In the genomic region with DNA sequence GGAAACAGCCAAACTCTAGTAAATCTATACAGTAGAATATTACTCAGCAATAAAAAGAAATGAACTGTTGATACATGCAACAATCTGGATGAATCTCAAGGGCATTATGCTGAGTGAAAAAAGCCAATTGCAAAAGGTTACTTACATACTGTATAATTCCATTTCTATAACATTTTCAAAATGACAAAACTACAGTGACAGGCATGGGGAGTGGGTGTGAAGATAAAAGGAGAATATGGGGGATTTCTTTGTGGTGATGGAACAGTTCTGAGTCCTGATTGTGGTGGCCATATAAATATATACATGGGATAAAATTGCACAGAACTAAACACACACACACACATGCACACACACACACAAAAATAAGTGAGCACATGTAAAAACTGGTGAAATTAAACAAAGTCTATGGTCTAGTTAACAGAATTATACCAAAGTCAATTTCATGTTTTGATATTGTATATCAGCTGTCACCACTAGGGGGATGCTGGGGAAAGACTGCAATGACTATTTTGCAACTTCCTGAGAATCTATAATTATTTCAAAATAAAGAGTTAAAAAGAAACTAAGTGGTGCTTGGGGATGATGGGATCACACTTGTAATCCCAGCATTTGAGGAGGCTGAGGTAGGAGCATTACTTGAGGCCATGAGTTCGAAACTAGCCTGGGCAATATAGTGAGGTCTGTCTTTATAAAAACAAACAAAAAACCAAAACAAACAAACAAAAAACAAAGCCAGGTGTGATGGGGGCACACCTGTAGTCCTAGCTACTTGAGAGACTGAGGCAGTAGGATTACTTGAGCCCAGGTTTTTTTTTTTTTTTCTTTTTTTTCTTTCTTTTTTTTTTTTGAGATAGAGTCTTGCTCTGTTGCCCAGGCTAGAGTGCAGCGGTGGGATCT, we compare ENCODE assay signal across 8 cellular contexts.
DNase-seq lines count a peak whose midpoint lies in the region; ATAC-seq, FAIRE-seq and TF ChIP-seq lines count a peak whose summit lies in the region.

No MANE protein-coding gene starts in this region.

- no TSS peak for BruUV-seq in PC-3 (replicated peaks; lab: Mats Ljungman, UMichigan)

- H3K4me2 ChIP-seq in PC-3 (ENCODE audit: low read length), result no peak overlapping the region

- no peaks in the 10 kb centered on the region for H3K79me2 ChIP-seq in PC-3 (ENCODE audit: low read length)

- H3K36me3 ChIP-seq in PC-3 (ENCODE audit: low read depth, low read length), result no peaks in the 10 kb centered on the region
- H3K36me3 ChIP-seq in upper lobe of left lung, result no peaks in the 10 kb centered on the region

- H3F3A ChIP-seq in PC-3 (ENCODE audit: low read length, unreplicated experiment), result no peaks in the 10 kb centered on the region

- POLR2A ChIA-PET in PC-3 (lab: Charles Lee; ENCODE audit: unreplicated experiment), result interaction anchor here (0.6 to 0.7 kb wide), 2 partner anchors 64 to 728 kb away, joined by 3 to 24 read pairs; no protein-coding TSS in a partner anchor

- CTCF ChIA-PET in PC-3 (lab: Charles Lee), result interaction anchor here (0.7 kb wide), 2 partner anchors 31 to 34 kb away, joined by 7 to 12 read pairs; no protein-coding TSS in a partner anchor

- H3K4me3 ChIP-seq in PC-3 (ENCODE audit: low read length) (no peak overlapping the region), fibroblast of villous mesenchyme (ENCODE audit: low read depth, low read length) (no peak overlapping the region), upper lobe of left lung (no peak overlapping the region)

- intact Hi-C loops in PC-3 (cut with micrococcal nuclease), result loop anchor here (5.0 kb wide), 1 partner anchor 47 kb away; no protein-coding TSS in a partner anchor

- WGBS in upper lobe of left lung, 2 donors, result 88 to 93% methylated on average over 2 of the region's 2 CpGs

- no peak for TF ChIP-seq POLR2A in upper lobe of left lung (IDR thresholded peaks at IDR 0.05)
- no peak for TF ChIP-seq POLR2A in GM12891 (IDR thresholded peaks at IDR 0.05; ENCODE audit: low read depth, low read length)

- H3K9ac ChIP-seq in PC-3 (ENCODE audit: low read length), result no peak overlapping the region

- peaks cover 13% of the 10 kb centered on the region; the same call in 1 of the 2 replicates for H3K9me3 ChIP-seq in PC-3 (ENCODE audit: low read length)
- H3K9me3 ChIP-seq in upper lobe of left lung, result peaks cover 0 to 7% (median 0%) of the 10 kb centered on the region in 4 donors

- TF ChIP-seq EP300 in upper lobe of left lung (IDR thresholded peaks at IDR 0.05), result no peak

- no peaks in the 10 kb centered on the region for H4K20me1 ChIP-seq in PC-3 (ENCODE audit: low read length)

- H3K4me1 ChIP-seq in PC-3 (ENCODE audit: insufficient read depth, low read length) (no peaks in the 10 kb centered on the region), upper lobe of left lung (no peaks in the 10 kb centered on the region)

- no peaks in the 10 kb centered on the region for H3K9me2 ChIP-seq in PC-3 (replicated peaks; ENCODE audit: low read length)

- ATAC-seq in PC-3, result peak; percentile 46; the same call in 1 of the 2 replicates
- ATAC-seq in upper lobe of left lung (ENCODE audit: low FRiP score in 2 of 2), result peak in 1 of 2 donors; percentile 50
- ATAC-seq in HG03196 (IDR thresholded peaks at IDR 0.05; ENCODE audit: unreplicated experiment), result no peak

- no peak overlapping the region for H2AFZ ChIP-seq in PC-3 (ENCODE audit: low read length)

- in situ Hi-C loops in GM13977 (cut with MboI; ENCODE audit: low pct_unique_long_range_greater_than_20kb, low sequenced_read_pairs, unreplicated experiment), result no loop called here

- TF ChIP-seq CTCF in GM13977 (IDR thresholded peaks at IDR 0.05; ENCODE audit: extremely low read depth, insufficient read depth, missing control alignments) (peak; percentile 50), PC-3 (conservative IDR thresholded peaks at IDR 0.05; ENCODE audit: low read depth, low read length) (peak; percentile 89), fibroblast of villous mesenchyme (IDR thresholded peaks at IDR 0.05; ENCODE audit: insufficient read depth, low read depth, low read length) (peak; percentile 78), upper lobe of left lung (IDR thresholded peaks at IDR 0.05) (peak; percentile 25 to 52 (median 44))

- FAIRE-seq in GM12891 (lab: Jason Lieb, UNC), result no peak

- DNase-seq in AG08396 (ENCODE audit: low spot score) (peak; percentile 32), GM13977 (ENCODE audit: low spot score) (peak; percentile 29), PC-3 (peak; percentile 64), fibroblast of villous mesenchyme (ENCODE audit: low read depth) (peak; percentile 14), upper lobe of left lung (no peak), GM12891 (ENCODE audit: insufficient read length, low spot score) (no peak), NCI-H345 treated with DMSO at 0.1 percent for 48 hours (lab: John Stamatoyannopoulos, UW; ENCODE audit: unreplicated experiment) (no peak)

- H3K27me3 ChIP-seq in PC-3 (ENCODE audit: low read length) (no peaks in the 10 kb centered on the region), upper lobe of left lung (no peaks in the 10 kb centered on the region)

- H3K27ac ChIP-seq in PC-3 (ENCODE audit: low read length) (no peak overlapping the region), upper lobe of left lung (no peak overlapping the region)

TF ChIP-seq in GM12891, 5 proteins besides CTCF, POLR2A, EP300 and RAD21:
- no peak for TF ChIP-seq POLR2AphosphoS5 (IDR thresholded peaks at IDR 0.05; ENCODE audit: low read depth, low read length)

Comparison
In these comparisons a context has a peak if more than half of its experiments do, and no peak if none do; other contexts are left out.
1. DNase-seq: peak in AG08396 (single experiment), GM13977 (single experiment), PC-3 (single experiment) and fibroblast of villous mesenchyme (single experiment); none in upper lobe of left lung (0 of 2), GM12891 (single experiment) and NCI-H345 treated with DMSO at 0.1 percent for 48 hours (single experiment).
2. Peak in every context shown above with its lines, with median percentiles within 50 percentile points of each other: CTCF ChIP-seq.